In the genomic region with DNA sequence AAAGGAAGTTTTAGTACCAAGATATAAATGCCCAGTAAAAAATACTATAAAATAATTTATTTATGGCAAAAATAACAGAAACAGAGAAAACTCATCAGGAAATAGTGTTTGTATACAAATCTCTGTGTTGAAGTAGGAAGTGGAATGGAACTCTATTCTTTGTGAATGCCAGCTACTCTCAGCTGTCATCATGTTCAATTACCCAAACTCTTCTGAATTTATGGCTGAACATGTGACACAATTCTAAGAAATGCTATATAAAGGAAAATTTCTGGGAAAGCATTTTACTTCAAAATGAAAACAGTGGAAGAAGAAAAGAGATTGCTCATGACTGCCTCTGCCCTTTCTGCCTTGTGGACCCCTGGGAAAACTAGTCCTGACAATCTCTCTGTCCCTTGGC, we compare ENCODE assay signal across 20 cellular contexts.
DNase-seq lines count a peak whose midpoint lies in the region; ATAC-seq and TF ChIP-seq lines count a peak whose summit lies in the region.
"Had no signal": no experiment of that assay in that cellular context is flagged by ENCODE, and none has a peak within 500 bp of the region (broad histone marks: within the 10 kb centered on the region; RNA-seq: fewer than 3 reads in every experiment).

No MANE protein-coding gene starts in this region.

- in situ Hi-C loops in GM23248 (cut with MboI): no loop called here

- no peaks in the 10 kb centered on the region for H3K9me3 ChIP-seq in GM23248 (ENCODE audit: low read depth)
- H3K9me3 ChIP-seq in ascending aorta: no peaks in the 10 kb centered on the region
- H3K9me3 ChIP-seq in mesenchymal stem cell (ENCODE audit: control insufficient read depth, low read length): no peaks in the 10 kb centered on the region
- no peaks in the 10 kb centered on the region for H3K9me3 ChIP-seq in thoracic aorta
- H3K9me3 ChIP-seq in PC-9 (ENCODE audit: insufficient read depth, low read depth): no peaks in the 10 kb centered on the region
- H3K9me3 ChIP-seq: esophagus squamous epithelium had no signal

- H3K27me3 ChIP-seq in GM23248 (replicated peaks; ENCODE audit: insufficient read depth): no peaks in the 10 kb centered on the region
- no peaks in the 10 kb centered on the region for H3K27me3 ChIP-seq in ascending aorta
- H3K27me3 ChIP-seq in mesenchymal stem cell (ENCODE audit: control insufficient read depth in 1 of 2, insufficient read depth in 1 of 2, low read length in 2 of 2): no peaks in the 10 kb centered on the region
- no peaks in the 10 kb centered on the region for H3K27me3 ChIP-seq in thoracic aorta (replicated peaks; ENCODE audit: insufficient read depth)
- H3K27me3 ChIP-seq in PC-9 (ENCODE audit: insufficient read depth, low read depth): no peaks in the 10 kb centered on the region
- H3K27me3 ChIP-seq: esophagus squamous epithelium had no signal

- peak overlapping the region; percentile 87 for H3K27ac ChIP-seq in GM23248
- H3K27ac ChIP-seq in ascending aorta: peak overlapping the region; percentile 9 to 19
- H3K27ac ChIP-seq in mesenchymal stem cell (ENCODE audit: low read length, poor library complexity, severe bottlenecking): no peak overlapping the region
- peak overlapping the region; percentile 25 to 60 for H3K27ac ChIP-seq in thoracic aorta
- H3K27ac ChIP-seq in PC-9: no peak overlapping the region
- H3K27ac ChIP-seq: esophagus squamous epithelium, psoas muscle had no signal

- H2AFZ ChIP-seq in GM23248 (peak overlapping the region; percentile 59), mesenchymal stem cell (ENCODE audit: low read depth, low read length) (no peak overlapping the region), PC-9 (no peak overlapping the region)

- peaks cover 54% of the 10 kb centered on the region for H3K4me1 ChIP-seq in GM23248 (ENCODE audit: insufficient read depth)
- H3K4me1 ChIP-seq in ascending aorta: no peaks in the 10 kb centered on the region
- H3K4me1 ChIP-seq in mesenchymal stem cell (ENCODE audit: control insufficient read depth, insufficient read depth, low read depth, low read length): no peaks in the 10 kb centered on the region
- peaks cover 13 to 18% of the 10 kb centered on the region in 2 donors for H3K4me1 ChIP-seq in thoracic aorta (ENCODE audit: control insufficient read depth in 1 of 2, low read depth in 2 of 2)
- no peaks in the 10 kb centered on the region for H3K4me1 ChIP-seq in PC-9 (replicated peaks; ENCODE audit: insufficient read depth)
- H3K4me1 ChIP-seq: esophagus squamous epithelium, psoas muscle had no signal

- no peak overlapping the region for H3K18ac ChIP-seq in mesenchymal stem cell (ENCODE audit: low read depth in 1 of 2, low read length in 2 of 2)

- H2BK12ac ChIP-seq in mesenchymal stem cell (ENCODE audit: low read length in 2 of 2): no peak overlapping the region

- H3K14ac ChIP-seq in mesenchymal stem cell (ENCODE audit: low read length in 2 of 2): no peak overlapping the region

- no peak overlapping the region for H3K23ac ChIP-seq in mesenchymal stem cell (ENCODE audit: low read length in 2 of 2)

- CTCF ChIA-PET in PC-9 (lab: Charles Lee): no interaction called here
- CTCF ChIA-PET in activated naive CD4-positive, alpha-beta T cell treated with anti-CD3 and anti-CD28 coated beads, Interleukin-2, amount 10 ng/mL, durations not matched to agents 7 days and 5 days (lab: Charles Lee): no interaction called here

- DNase-seq in GM23248: peak; percentile 55
- DNase-seq in ascending aorta (ENCODE audit: low spot score in 2 of 2): no peak
- peak; percentile 40 for DNase-seq in mesenchymal stem cell
- DNase-seq in thoracic aorta (ENCODE audit: low spot score): no peak
- DNase-seq in PC-9: no peak
- no peak for DNase-seq in NCI-H1092 treated with DMSO at 0.1 percent for 48 hours (lab: John Stamatoyannopoulos, UW)
- DNase-seq in activated naive CD4-positive, alpha-beta T cell treated with anti-CD3 and anti-CD28 coated beads, Interleukin-2, amount 10 ng/mL, durations not matched to agents 7 days and 5 days: no peak
- DNase-seq: activated CD8-positive, alpha-beta T cell treated with anti-CD3 and anti-CD28 coated beads, Interleukin-2, amount 10 ng/mL, durations not matched to agents 7 days and 5 days; activated naive CD8-positive, alpha-beta T cell treated with anti-CD3 and anti-CD28 coated beads, Interleukin-2, amount 10 ng/mL, durations not matched to agents 7 days and 5 days; activated T-cell treated with anti-CD3 and anti-CD28 coated beads, Interleukin-2, amount 50 U/mL, for 48 hours; esophagus squamous epithelium; GOT3; NCI-H2081 treated with DMSO at 0.1 percent for 48 hours; NCI-H69; psoas muscle; T-helper 2 cell; trophoblast cell had no signal

- no peak overlapping the region for H4K8ac ChIP-seq in mesenchymal stem cell (ENCODE audit: low read length)

- no peaks in the 10 kb centered on the region for H3K4me1 Mint-ChIP-seq in activated naive CD4-positive, alpha-beta T cell treated with anti-CD3 and anti-CD28 coated beads, Interleukin-2, amount 10 ng/mL, durations not matched to agents 7 days and 5 days
- H3K4me1 Mint-ChIP-seq: activated naive CD8-positive, alpha-beta T cell treated with anti-CD3 and anti-CD28 coated beads, Interleukin-2, amount 10 ng/mL, durations not matched to agents 7 days and 5 days; IgD-negative memory B cell had no signal

- no peak overlapping the region for H3K27ac Mint-ChIP-seq in activated naive CD4-positive, alpha-beta T cell treated with anti-CD3 and anti-CD28 coated beads, Interleukin-2, amount 10 ng/mL, durations not matched to agents 7 days and 5 days
- H3K27ac Mint-ChIP-seq: activated CD8-positive, alpha-beta T cell treated with anti-CD3 and anti-CD28 coated beads, Interleukin-2, amount 10 ng/mL, durations not matched to agents 7 days and 5 days; activated naive CD8-positive, alpha-beta T cell treated with anti-CD3 and anti-CD28 coated beads, Interleukin-2, amount 10 ng/mL, durations not matched to agents 7 days and 5 days; IgD-negative memory B cell; natural killer cell treated with Interleukin-12 subunit alpha and Interleukin-12 subunit beta and Interleukin-15 and Interleukin-18, amount 100 ng/mL, for 72 hours had no signal

- no peaks in the 10 kb centered on the region for H3K36me3 Mint-ChIP-seq in activated naive CD4-positive, alpha-beta T cell treated with anti-CD3 and anti-CD28 coated beads, Interleukin-2, amount 10 ng/mL, durations not matched to agents 7 days and 5 days
- H3K36me3 Mint-ChIP-seq: activated naive CD8-positive, alpha-beta T cell treated with anti-CD3 and anti-CD28 coated beads, Interleukin-2, amount 10 ng/mL, durations not matched to agents 7 days and 5 days; IgD-negative memory B cell; natural killer cell treated with Interleukin-12 subunit alpha and Interleukin-12 subunit beta and Interleukin-15 and Interleukin-18, amount 100 ng/mL, for 72 hours had no signal

- intact Hi-C loops in ascending aorta (cut with DNase I): loop anchor here (10.0 kb wide), 1 partner anchor 459 kb away; no protein-coding TSS in a partner anchor
- intact Hi-C loops in PC-9 (cut with micrococcal nuclease; ENCODE audit: unreplicated experiment): no loop called here

- H3K9me2 ChIP-seq in GM23248 (ENCODE audit: insufficient read depth): no peaks in the 10 kb centered on the region; the same call in 1 of the 2 replicates
- H3K9me2 ChIP-seq in PC-9 (ENCODE audit: insufficient read depth): no peaks in the 10 kb centered on the region

- H3F3A ChIP-seq in GM23248 (ENCODE audit: insufficient read depth): peaks cover 36% of the 10 kb centered on the region
- no peaks in the 10 kb centered on the region for H3F3A ChIP-seq in PC-9 (ENCODE audit: insufficient read depth, low read depth)

- peaks cover under 1% of the 10 kb centered on the region for H3K9me3 Mint-ChIP-seq in activated naive CD4-positive, alpha-beta T cell treated with anti-CD3 and anti-CD28 coated beads, Interleukin-2, amount 10 ng/mL, durations not matched to agents 7 days and 5 days
- H3K9me3 Mint-ChIP-seq: activated naive CD8-positive, alpha-beta T cell treated with anti-CD3 and anti-CD28 coated beads, Interleukin-2, amount 10 ng/mL, durations not matched to agents 7 days and 5 days; IgD-negative memory B cell had no signal

- H3K4me3 ChIP-seq in GM23248 (peak overlapping the region; percentile 47), ascending aorta (no peak overlapping the region), mesenchymal stem cell (ENCODE audit: insufficient read depth in 1 of 2, low read depth in 1 of 2, low read length in 2 of 2) (no peak overlapping the region), thoracic aorta (no peak overlapping the region), PC-9 (no peak overlapping the region)
- H3K4me3 ChIP-seq: esophagus squamous epithelium, psoas muscle had no signal

- no peak overlapping the region for H3K4ac ChIP-seq in mesenchymal stem cell (ENCODE audit: low read depth in 1 of 2, low read length in 2 of 2)

- H4K20me1 ChIP-seq in GM23248 (ENCODE audit: insufficient read depth) (no peaks in the 10 kb centered on the region), PC-9 (ENCODE audit: insufficient read depth) (no peaks in the 10 kb centered on the region)

- POLR2A ChIA-PET in PC-9 (lab: Charles Lee; ENCODE audit: unreplicated experiment): no interaction called here

- BruUV-seq in PC-9 (replicated peaks; lab: Mats Ljungman, UMichigan): no TSS peak

- H3K4me2 ChIP-seq in GM23248 (ENCODE audit: unreplicated experiment) (peak overlapping the region; percentile 88), mesenchymal stem cell (ENCODE audit: low read length, poor library complexity, severe bottlenecking) (no peak overlapping the region), PC-9 (no peak overlapping the region)

- H2BK5ac ChIP-seq in mesenchymal stem cell (ENCODE audit: low read depth, low read length, poor library complexity, severe bottlenecking): no peak overlapping the region

- H3K4me3 Mint-ChIP-seq in activated naive CD4-positive, alpha-beta T cell treated with anti-CD3 and anti-CD28 coated beads, Interleukin-2, amount 10 ng/mL, durations not matched to agents 7 days and 5 days: no peak overlapping the region
- H3K4me3 Mint-ChIP-seq: activated CD8-positive, alpha-beta T cell treated with anti-CD3 and anti-CD28 coated beads, Interleukin-2, amount 10 ng/mL, durations not matched to agents 7 days and 5 days; activated naive CD8-positive, alpha-beta T cell treated with anti-CD3 and anti-CD28 coated beads, Interleukin-2, amount 10 ng/mL, durations not matched to agents 7 days and 5 days; IgD-negative memory B cell; natural killer cell treated with Interleukin-12 subunit alpha and Interleukin-12 subunit beta and Interleukin-15 and Interleukin-18, amount 100 ng/mL, for 72 hours had no signal

- H3K9ac ChIP-seq in GM23248 (peak overlapping the region; percentile 32), mesenchymal stem cell (ENCODE audit: low read length) (peak overlapping the region; percentile 86)

- H2AK5ac ChIP-seq in mesenchymal stem cell (ENCODE audit: low read length, severe bottlenecking): no peak overlapping the region

- no peak overlapping the region for H2BK15ac ChIP-seq in mesenchymal stem cell (ENCODE audit: low read depth, poor library complexity, severe bottlenecking)

- no peaks in the 10 kb centered on the region for H3K79me1 ChIP-seq in mesenchymal stem cell (replicated peaks; ENCODE audit: low read length, poor library complexity, severe bottlenecking)

- H3K36me3 ChIP-seq in GM23248 (ENCODE audit: low read depth) (no peaks in the 10 kb centered on the region), ascending aorta (no peaks in the 10 kb centered on the region), mesenchymal stem cell (ENCODE audit: control insufficient read depth in 1 of 2, insufficient read depth in 2 of 2, low read depth in 1 of 2, low read length in 2 of 2) (no peaks in the 10 kb centered on the region), thoracic aorta (no peaks in the 10 kb centered on the region), PC-9 (ENCODE audit: low read depth) (no peaks in the 10 kb centered on the region)
- H3K36me3 ChIP-seq: esophagus squamous epithelium had no signal

- ATAC-seq in thoracic aorta (ENCODE audit: insufficient number of reproducible peaks, low FRiP score, low read depth): no peak
- ATAC-seq in HG02885 (IDR thresholded peaks at IDR 0.05; ENCODE audit: poor library complexity, unreplicated experiment): no peak
- ATAC-seq: activated CD8-positive, alpha-beta T cell treated with anti-CD3 and anti-CD28 coated beads, Interleukin-2, amount 10 ng/mL, durations not matched to agents 7 days and 5 days; natural killer cell treated with Interleukin-12 subunit alpha and Interleukin-12 subunit beta and Interleukin-15 and Interleukin-18, amount 100 ng/mL, for 72 hours; psoas muscle had no signal

- no peak for TF ChIP-seq CTCF in ascending aorta (IDR thresholded peaks at IDR 0.05)
- TF ChIP-seq CTCF in thoracic aorta (IDR thresholded peaks at IDR 0.05): no peak
- TF ChIP-seq CTCF in PC-9 (conservative IDR thresholded peaks at IDR 0.05): no peak

- no peaks in the 10 kb centered on the region for H3K79me2 ChIP-seq in GM23248 (ENCODE audit: insufficient read depth)
- no peaks in the 10 kb centered on the region for H3K79me2 ChIP-seq in PC-9 (ENCODE audit: low read depth)

- H2BK120ac ChIP-seq in mesenchymal stem cell (ENCODE audit: low read depth, low read length): no peak overlapping the region

- no peaks in the 10 kb centered on the region for H3K27me3 Mint-ChIP-seq in activated naive CD4-positive, alpha-beta T cell treated with anti-CD3 and anti-CD28 coated beads, Interleukin-2, amount 10 ng/mL, durations not matched to agents 7 days and 5 days
- H3K27me3 Mint-ChIP-seq: activated naive CD8-positive, alpha-beta T cell treated with anti-CD3 and anti-CD28 coated beads, Interleukin-2, amount 10 ng/mL, durations not matched to agents 7 days and 5 days; IgD-negative memory B cell; natural killer cell treated with Interleukin-12 subunit alpha and Interleukin-12 subunit beta and Interleukin-15 and Interleukin-18, amount 100 ng/mL, for 72 hours had no signal

- H4K91ac ChIP-seq in mesenchymal stem cell (ENCODE audit: low read length): no peak overlapping the region

Comparison
In these comparisons a context has a peak if more than half of its experiments do, and no peak if none do; other contexts are left out.
1. DNase-seq: peak in GM23248 (single experiment) and mesenchymal stem cell (single experiment); none in ascending aorta (0 of 2), thoracic aorta (single experiment), PC-9 (0 of 2), NCI-H1092 treated with DMSO at 0.1 percent for 48 hours (single experiment) and activated naive CD4-positive, alpha-beta T cell treated with anti-CD3 and anti-CD28 coated beads, Interleukin-2, amount 10 ng/mL, durations not matched to agents 7 days and 5 days (single experiment).
2. H3K27ac ChIP-seq: peak in GM23248 (single experiment), ascending aorta (2 of 2) and thoracic aorta (2 of 2); none in mesenchymal stem cell (single experiment) and PC-9 (single experiment).